Comparison of ENCODE assay signal across 19 cellular contexts in the genomic region with DNA sequence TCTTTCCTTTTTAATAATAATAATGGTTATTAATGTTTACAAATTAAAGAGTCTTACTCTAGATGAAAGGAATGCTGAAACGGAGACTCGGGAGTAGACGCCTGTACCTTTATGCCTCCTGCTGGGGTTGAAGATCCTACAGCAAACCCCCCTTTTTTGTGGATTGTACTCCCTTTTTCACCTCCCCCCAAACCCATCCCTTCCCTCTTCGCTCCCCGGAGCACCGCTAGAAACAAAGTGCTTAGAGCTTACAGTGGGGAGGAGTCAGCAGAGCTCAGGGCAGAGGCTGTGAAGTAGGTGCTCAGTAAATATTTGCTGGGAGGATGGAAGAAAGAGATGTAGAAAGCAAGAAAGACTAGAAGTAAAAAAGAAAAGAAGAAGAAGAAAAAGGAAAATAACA.
"Had no signal": no experiment of that assay in that cellular context is flagged by ENCODE, and none has a peak within 500 bp of the region (broad histone marks: within the 10 kb centered on the region; RNA-seq: fewer than 3 reads in every experiment).

No MANE protein-coding gene starts in this region.

- H3K27ac ChIP-seq: hepatocyte, lower lobe of right lung, sigmoid colon, thoracic aorta, upper lobe of left lung had no signal

- H3K27me3 ChIP-seq: sigmoid colon, upper lobe of left lung had no signal

- H3K4me1 ChIP-seq: lower lobe of right lung, sigmoid colon, upper lobe of left lung had no signal

- H3K4me2 ChIP-seq: hepatocyte had no signal

- H3K79me2 ChIP-seq: hepatocyte had no signal

- H3K4me3 ChIP-seq: hepatocyte, lower lobe of right lung, sigmoid colon, thoracic aorta, upper lobe of left lung had no signal

- H3K36me3 ChIP-seq: lower lobe of right lung, sigmoid colon, thoracic aorta, upper lobe of left lung had no signal

- DNase-seq: activated B cell treated with CpG ODN at 0.5 μM for 24 hours; activated CD4-positive, alpha-beta memory T cell treated with anti-CD3 and anti-CD28 coated beads for 36 hours; activated CD4-positive, alpha-beta T cell treated with anti-CD3 and anti-CD28 coated beads for 4 hours; activated CD8-positive, alpha-beta memory T cell treated with anti-CD3 and anti-CD28 coated beads, Interleukin-2, amount 10 ng/mL, durations not matched to agents 7 days and 5 days; activated naive CD4-positive, alpha-beta T cell; anterior cingulate cortex; caudate nucleus; effector memory CD8-positive, alpha-beta T cell; left cardiac atrium; lower lobe of right lung; nucleus accumbens; posterior cingulate gyrus; sigmoid colon; stimulated activated CD4-positive, alpha-beta T cell treated with anti-CD3 and anti-CD28 coated beads, Interleukin-4, amount 100 ng/mL, for 24 hours; upper lobe of left lung had no signal

- FAIRE-seq: islet of Langerhans, TTC549 had no signal
